In genomic region chr3:54951405-54951804, GRCh38 we compare ENCODE assay signal across 1 cellular context.
TF ChIP-seq lines count a peak whose summit lies in the region.

No MANE protein-coding gene starts in this region.

TF ChIP-seq in K562, 482 proteins besides CTCF, POLR2A, EP300 and RAD21 (continued from another document):
- TF ChIP-seq MNT (conservative IDR thresholded peaks at IDR 0.05) (no peak), ZNF584 (CRISPR knock-in tag; IDR thresholded peaks at IDR 0.05; ENCODE audit: low read depth) (no peak), TAF7 (tag; IDR thresholded peaks at IDR 0.05) (no peak)
- TF ChIP-seq, protein P1, sequence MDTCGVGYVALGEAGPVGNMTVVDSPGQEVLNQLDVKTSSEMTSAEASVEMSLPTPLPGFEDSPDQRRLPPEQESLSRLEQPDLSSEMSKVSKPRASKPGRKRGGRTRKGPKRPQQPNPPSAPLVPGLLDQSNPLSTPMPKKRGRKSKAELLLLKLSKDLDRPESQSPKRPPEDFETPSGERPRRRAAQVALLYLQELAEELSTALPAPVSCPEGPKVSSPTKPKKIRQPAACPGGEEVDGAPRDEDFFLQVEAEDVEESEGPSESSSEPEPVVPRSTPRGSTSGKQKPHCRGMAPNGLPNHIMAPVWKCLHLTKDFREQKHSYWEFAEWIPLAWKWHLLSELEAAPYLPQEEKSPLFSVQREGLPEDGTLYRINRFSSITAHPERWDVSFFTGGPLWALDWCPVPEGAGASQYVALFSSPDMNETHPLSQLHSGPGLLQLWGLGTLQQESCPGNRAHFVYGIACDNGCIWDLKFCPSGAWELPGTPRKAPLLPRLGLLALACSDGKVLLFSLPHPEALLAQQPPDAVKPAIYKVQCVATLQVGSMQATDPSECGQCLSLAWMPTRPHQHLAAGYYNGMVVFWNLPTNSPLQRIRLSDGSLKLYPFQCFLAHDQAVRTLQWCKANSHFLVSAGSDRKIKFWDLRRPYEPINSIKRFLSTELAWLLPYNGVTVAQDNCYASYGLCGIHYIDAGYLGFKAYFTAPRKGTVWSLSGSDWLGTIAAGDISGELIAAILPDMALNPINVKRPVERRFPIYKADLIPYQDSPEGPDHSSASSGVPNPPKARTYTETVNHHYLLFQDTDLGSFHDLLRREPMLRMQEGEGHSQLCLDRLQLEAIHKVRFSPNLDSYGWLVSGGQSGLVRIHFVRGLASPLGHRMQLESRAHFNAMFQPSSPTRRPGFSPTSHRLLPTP (IDR thresholded peaks at IDR 0.05; ENCODE audit: borderline replicate concordance, extremely low read depth, insufficient read length) = no peak
